In the genomic region with DNA sequence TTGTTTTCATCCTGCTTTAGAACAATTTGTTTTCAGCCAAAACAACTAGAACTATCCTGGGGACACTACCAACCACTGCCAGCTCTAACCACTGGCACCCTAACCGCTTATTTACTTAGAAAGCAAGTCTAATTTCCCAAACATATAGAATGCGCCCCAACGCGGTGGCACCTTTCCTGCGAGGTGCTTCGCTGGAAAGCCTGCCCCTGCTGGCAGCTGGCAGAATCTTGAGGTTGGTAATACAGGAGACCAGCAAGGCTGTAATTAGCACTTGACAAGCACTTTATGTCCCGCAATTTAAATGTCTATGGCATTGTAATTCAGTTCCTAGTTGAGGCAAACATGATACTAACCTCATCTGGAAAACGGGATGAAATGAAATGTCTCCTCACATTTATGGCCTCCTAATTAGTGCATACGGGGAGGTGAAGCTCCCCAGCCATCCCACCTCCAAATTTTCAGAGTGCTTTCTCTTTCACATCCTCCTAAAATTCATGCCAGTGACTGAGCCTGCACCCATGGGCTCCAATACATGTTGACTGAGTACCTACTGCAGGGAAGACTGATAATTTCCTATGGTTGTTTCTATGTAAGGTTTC, we compare ENCODE assay signal across 10 cellular contexts. TPM values are rescaled to one million over a fixed set of nuclear protein-coding genes. Genes with fewer than 3 reads are reported as not detected.
DNase-seq lines count a peak whose midpoint lies in the region; ATAC-seq, FAIRE-seq and TF ChIP-seq lines count a peak whose summit lies in the region.
"Had no signal": no experiment of that assay in that cellular context is flagged by ENCODE, and none has a peak within 500 bp of the region (broad histone marks: within the 10 kb centered on the region; RNA-seq: fewer than 3 reads in every experiment).

No MANE protein-coding gene starts in this region.

- no peak for TF ChIP-seq POLR2A in right lobe of liver (IDR thresholded peaks at IDR 0.05)
- TF ChIP-seq POLR2A in H54 (IDR thresholded peaks at IDR 0.05; ENCODE audit: low read depth, low read length) = no peak

- peaks cover 12% of the 10 kb centered on the region for H3K27me3 Mint-ChIP-seq in GM23338 (ENCODE audit: insufficient read depth, low read depth, poor library complexity)
- peaks cover 34% of the 10 kb centered on the region for H3K27me3 Mint-ChIP-seq in astrocyte (ENCODE audit: low read depth, unreplicated experiment)

- H3K9ac ChIP-seq in DND-41 (ENCODE audit: low read depth, low read length) = no peak overlapping the region
- H3K9ac ChIP-seq in astrocyte (ENCODE audit: low read length) = no peak overlapping the region

- 19% methylated on average over 8 of the region's 9 CpGs for WGBS in right lobe of liver (ENCODE audit: insufficient coverage, low coverage, low lambda C conversion rate, missing lambda C conversion rate)

- H3K4me2 ChIP-seq in DND-41 (ENCODE audit: insufficient read depth, low read length) = no peak overlapping the region
- H3K4me2 ChIP-seq in GM23338 = peak overlapping the region; percentile 71
- H3K4me2 ChIP-seq in astrocyte (ENCODE audit: low read length) = no peak overlapping the region

- H3K4me1 Mint-ChIP-seq in GM23338 = peaks cover 24% of the 10 kb centered on the region
- H3K4me1 Mint-ChIP-seq in astrocyte (ENCODE audit: low read depth, unreplicated experiment) = no peaks in the 10 kb centered on the region
- H3K4me1 Mint-ChIP-seq: central memory CD8-positive, alpha-beta T cell had no signal

- H3K27ac ChIP-seq in DND-41 (ENCODE audit: low read length) = no peak overlapping the region
- H3K27ac ChIP-seq in GM23338 (ENCODE audit: low read depth) = no peak overlapping the region
- H3K27ac ChIP-seq in astrocyte (ENCODE audit: low read depth, low read length) = no peak overlapping the region
- H3K27ac ChIP-seq in right lobe of liver = no peak overlapping the region

- peaks cover 16% of the 10 kb centered on the region for H3K9me3 Mint-ChIP-seq in GM23338
- peaks cover 11% of the 10 kb centered on the region for H3K9me3 Mint-ChIP-seq in astrocyte (ENCODE audit: unreplicated experiment)
- H3K9me3 Mint-ChIP-seq: central memory CD8-positive, alpha-beta T cell; T-helper 2 cell treated with Interferon-gamma antibody and Interleukin-4, amounts not matched to agents 5 μg/mL and 100 μg/mL, for 36 hours had no signal

- H3K36me3 ChIP-seq in DND-41 (ENCODE audit: insufficient read depth, low read length) (no peaks in the 10 kb centered on the region), GM23338 (ENCODE audit: insufficient read depth) (no peaks in the 10 kb centered on the region), astrocyte (ENCODE audit: insufficient read depth, low read length) (no peaks in the 10 kb centered on the region), right lobe of liver (no peaks in the 10 kb centered on the region)

- H3K9me3 ChIP-seq in DND-41 (ENCODE audit: insufficient read depth, low read length, severe bottlenecking) = no peaks in the 10 kb centered on the region
- H3K9me3 ChIP-seq in astrocyte (ENCODE audit: insufficient read depth, low read depth, low read length) = no peaks in the 10 kb centered on the region
- H3K9me3 ChIP-seq in right lobe of liver = no peaks in the 10 kb centered on the region

- ATAC-seq in DND-41 (ENCODE audit: insufficient read depth, low read depth) (no peak), GM23338 (peak; percentile 98), right lobe of liver (no peak), GM21786 (IDR thresholded peaks at IDR 0.05; ENCODE audit: unreplicated experiment) (no peak)

- no peaks in the 10 kb centered on the region for H3K4me1 ChIP-seq in DND-41 (ENCODE audit: insufficient read depth, low read length)
- H3K4me1 ChIP-seq in GM23338 (ENCODE audit: insufficient read depth) = peaks cover 22% of the 10 kb centered on the region
- H3K4me1 ChIP-seq in astrocyte (ENCODE audit: insufficient read depth, low read length) = no peaks in the 10 kb centered on the region
- no peaks in the 10 kb centered on the region for H3K4me1 ChIP-seq in right lobe of liver

- no peak overlapping the region for H3K4me3 ChIP-seq in DND-41 (ENCODE audit: low read depth in 1 of 2, low read length in 2 of 2)
- peak overlapping the region; percentile 35 for H3K4me3 ChIP-seq in GM23338
- H3K4me3 ChIP-seq in astrocyte (ENCODE audit: insufficient read depth, low read depth, low read length) = no peak overlapping the region
- no peak overlapping the region for H3K4me3 ChIP-seq in right lobe of liver

- no peak overlapping the region for H3K27ac Mint-ChIP-seq in GM23338
- H3K27ac Mint-ChIP-seq in astrocyte (ENCODE audit: unreplicated experiment) = no peak overlapping the region
- H3K27ac Mint-ChIP-seq: T-helper 2 cell treated with Interferon-gamma antibody and Interleukin-4, amounts not matched to agents 5 μg/mL and 100 μg/mL, for 36 hours had no signal

- no peaks in the 10 kb centered on the region; the same call in 1 of the 2 replicates for H3K9me2 ChIP-seq in GM23338 (ENCODE audit: insufficient read depth)

- H3K36me3 Mint-ChIP-seq in GM23338 (ENCODE audit: low read depth) (peaks cover 5% of the 10 kb centered on the region; the same call in 2 of the 3 replicates), astrocyte (ENCODE audit: low read depth, unreplicated experiment) (no peaks in the 10 kb centered on the region)

- DNase-seq in DND-41 (no peak), GM23338 (ENCODE audit: low spot score) (peak; percentile 82), astrocyte (ENCODE audit: low read depth) (no peak), right lobe of liver (no peak), OCI-M1 (lab: John Stamatoyannopoulos, UW) (no peak), H54 (ENCODE audit: insufficient read length, low spot score) (no peak), SHP77 treated with DMSO at 0.1 percent for 48 hours (lab: John Stamatoyannopoulos, UW) (no peak)

- TF ChIP-seq CTCF in DND-41 (IDR thresholded peaks at IDR 0.05; ENCODE audit: borderline replicate concordance, extremely low read depth, low read length, poor library complexity, severe bottlenecking) (peak; percentile 44), GM23338 (conservative IDR thresholded peaks at IDR 0.05; ENCODE audit: low read depth in 2 of 2) (peak; percentile 78 to 86), astrocyte (IDR thresholded peaks at IDR 0.05; ENCODE audit: insufficient read depth, low read depth, low read length) (peak; percentile 49), right lobe of liver (IDR thresholded peaks at IDR 0.05) (peak in 3 of 4 donors; percentile 13 to 39 (median 31))

- H2AFZ ChIP-seq in DND-41 (ENCODE audit: low read depth, low read length) = no peak overlapping the region
- no peak overlapping the region for H2AFZ ChIP-seq in GM23338
- no peak overlapping the region for H2AFZ ChIP-seq in astrocyte (ENCODE audit: low read depth, low read length)

- H3K4me3 Mint-ChIP-seq in GM23338 (no peak overlapping the region), astrocyte (ENCODE audit: unreplicated experiment) (no peak overlapping the region)
- H3K4me3 Mint-ChIP-seq: central memory CD8-positive, alpha-beta T cell; T-helper 2 cell treated with Interferon-gamma antibody and Interleukin-4, amounts not matched to agents 5 μg/mL and 100 μg/mL, for 36 hours had no signal

- H4K20me1 ChIP-seq in DND-41 (ENCODE audit: insufficient read depth, low read length) = no peaks in the 10 kb centered on the region
- no peaks in the 10 kb centered on the region for H4K20me1 ChIP-seq in GM23338 (replicated peaks; ENCODE audit: insufficient read depth)
- no peaks in the 10 kb centered on the region for H4K20me1 ChIP-seq in astrocyte (ENCODE audit: insufficient read depth, low read length)

- intact Hi-C loops in right lobe of liver (cut with DNase I) = no loop called here

- H3K27me3 ChIP-seq in DND-41 (ENCODE audit: insufficient read depth, low read length, poor library complexity) = no peaks in the 10 kb centered on the region
- peaks cover 18% of the 10 kb centered on the region for H3K27me3 ChIP-seq in GM23338 (ENCODE audit: insufficient read depth)
- H3K27me3 ChIP-seq in astrocyte (ENCODE audit: insufficient read depth, low read length) = peaks cover 17% of the 10 kb centered on the region
- no peaks in the 10 kb centered on the region for H3K27me3 ChIP-seq in right lobe of liver

- H3K79me2 ChIP-seq in DND-41 (ENCODE audit: insufficient read depth, low read length) (no peaks in the 10 kb centered on the region), GM23338 (replicated peaks; ENCODE audit: insufficient read depth) (no peaks in the 10 kb centered on the region), astrocyte (ENCODE audit: insufficient read depth, low read length) (no peaks in the 10 kb centered on the region)

- H3F3A ChIP-seq in GM23338 (replicated peaks; ENCODE audit: low read depth) = no peaks in the 10 kb centered on the region

- FAIRE-seq in astrocyte (lab: Jason Lieb, UNC) = no peak
- no peak for FAIRE-seq in H54 (lab: Jason Lieb, UNC)

TF ChIP-seq in GM23338, 12 proteins besides CTCF, POLR2A, EP300 and RAD21 (continues in another document):
- TF ChIP-seq, protein P1, sequence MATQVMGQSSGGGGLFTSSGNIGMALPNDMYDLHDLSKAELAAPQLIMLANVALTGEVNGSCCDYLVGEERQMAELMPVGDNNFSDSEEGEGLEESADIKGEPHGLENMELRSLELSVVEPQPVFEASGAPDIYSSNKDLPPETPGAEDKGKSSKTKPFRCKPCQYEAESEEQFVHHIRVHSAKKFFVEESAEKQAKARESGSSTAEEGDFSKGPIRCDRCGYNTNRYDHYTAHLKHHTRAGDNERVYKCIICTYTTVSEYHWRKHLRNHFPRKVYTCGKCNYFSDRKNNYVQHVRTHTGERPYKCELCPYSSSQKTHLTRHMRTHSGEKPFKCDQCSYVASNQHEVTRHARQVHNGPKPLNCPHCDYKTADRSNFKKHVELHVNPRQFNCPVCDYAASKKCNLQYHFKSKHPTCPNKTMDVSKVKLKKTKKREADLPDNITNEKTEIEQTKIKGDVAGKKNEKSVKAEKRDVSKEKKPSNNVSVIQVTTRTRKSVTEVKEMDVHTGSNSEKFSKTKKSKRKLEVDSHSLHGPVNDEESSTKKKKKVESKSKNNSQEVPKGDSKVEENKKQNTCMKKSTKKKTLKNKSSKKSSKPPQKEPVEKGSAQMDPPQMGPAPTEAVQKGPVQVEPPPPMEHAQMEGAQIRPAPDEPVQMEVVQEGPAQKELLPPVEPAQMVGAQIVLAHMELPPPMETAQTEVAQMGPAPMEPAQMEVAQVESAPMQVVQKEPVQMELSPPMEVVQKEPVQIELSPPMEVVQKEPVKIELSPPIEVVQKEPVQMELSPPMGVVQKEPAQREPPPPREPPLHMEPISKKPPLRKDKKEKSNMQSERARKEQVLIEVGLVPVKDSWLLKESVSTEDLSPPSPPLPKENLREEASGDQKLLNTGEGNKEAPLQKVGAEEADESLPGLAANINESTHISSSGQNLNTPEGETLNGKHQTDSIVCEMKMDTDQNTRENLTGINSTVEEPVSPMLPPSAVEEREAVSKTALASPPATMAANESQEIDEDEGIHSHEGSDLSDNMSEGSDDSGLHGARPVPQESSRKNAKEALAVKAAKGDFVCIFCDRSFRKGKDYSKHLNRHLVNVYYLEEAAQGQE (IDR thresholded peaks at IDR 0.05; ENCODE audit: unreplicated experiment) = no peak
- TF ChIP-seq NANOG (IDR thresholded peaks at IDR 0.05; ENCODE audit: borderline replicate concordance) = peak; percentile 47; the same call in 1 of the 2 replicates
- TF ChIP-seq JUNB (IDR thresholded peaks at IDR 0.05; ENCODE audit: unreplicated experiment) = no peak

RNA-seq across cellular contexts. Expression of gene GABBR2, which starts 30.4 kb away (rescaled TPM):
- total RNA-seq in GM23338 (2014; rRNA removed; shearing (Covaris generic)) = 0.50 and 1.3 TPM in 2 replicates
- polyA plus RNA-seq in GM23338 (2016; fragmentation: Nextera tagmentation; extraction: Ambion mirVana) = 0.49 and 0.89 TPM in 2 replicates
- total RNA-seq in astrocyte (2.0 and 2.2 TPM in 2 replicates), right lobe of liver (not detected)

Comparison
In these comparisons a context has a peak if more than half of its experiments do, and no peak if none do; other contexts are left out.
1. CTCF ChIP-seq: peak in every context shown above with its lines; median percentile 82 in GM23338; 49 in astrocyte; 44 in DND-41; 31 in right lobe of liver.